In genomic region chr19:35949131-35949530, GRCh38 we compare ENCODE assay signal across 27 cellular contexts. TPM values are rescaled to one million over a fixed set of nuclear protein-coding genes. Genes with fewer than 3 reads are reported as not detected.
DNase-seq lines count a peak whose midpoint lies in the region; ATAC-seq, FAIRE-seq and TF ChIP-seq lines count a peak whose summit lies in the region.
"Had no signal": no experiment of that assay in that cellular context is flagged by ENCODE, and none has a peak within 500 bp of the region (broad histone marks: within the 10 kb centered on the region; RNA-seq: fewer than 3 reads in every experiment).

No MANE protein-coding gene starts in this region.

- no peaks in the 10 kb centered on the region for H3K27me3 Mint-ChIP-seq in activated naive CD8-positive, alpha-beta T cell
- H3K27me3 Mint-ChIP-seq in activated naive CD8-positive, alpha-beta T cell treated with anti-CD3 and anti-CD28 coated beads, Interleukin-2, amount 50 U/mL, for 24 hours, result no peaks in the 10 kb centered on the region
- H3K27me3 Mint-ChIP-seq: type B pancreatic cell had no signal

- peak; percentile 9 for FAIRE-seq in HTR-8/SVneo (lab: Jason Lieb, UNC)
- FAIRE-seq: bronchial epithelial cell, GM12891 had no signal

- TF ChIP-seq CTCF in left lung (IDR thresholded peaks at IDR 0.05), result no peak

- ATAC-seq in activated naive CD8-positive, alpha-beta T cell treated with anti-CD3 and anti-CD28 coated beads, Interleukin-2, amount 50 U/mL, for 24 hours, result no peak
- ATAC-seq in left lung, result no peak
- ATAC-seq: right cardiac atrium, Right ventricle myocardium inferior had no signal

- no peaks in the 10 kb centered on the region for H3K9me3 Mint-ChIP-seq in activated naive CD8-positive, alpha-beta T cell (ENCODE audit: low read depth)
- H3K9me3 Mint-ChIP-seq in activated naive CD8-positive, alpha-beta T cell treated with anti-CD3 and anti-CD28 coated beads, Interleukin-2, amount 50 U/mL, for 24 hours, result no peaks in the 10 kb centered on the region
- H3K9me3 Mint-ChIP-seq: neural progenitor cell, type B pancreatic cell had no signal

- no peak overlapping the region for H3K4me3 ChIP-seq in left lung
- H3K4me3 ChIP-seq: BLaER1, lung, neural progenitor cell had no signal

- no peaks in the 10 kb centered on the region for H3K36me3 Mint-ChIP-seq in activated naive CD8-positive, alpha-beta T cell
- no peaks in the 10 kb centered on the region for H3K36me3 Mint-ChIP-seq in activated naive CD8-positive, alpha-beta T cell treated with anti-CD3 and anti-CD28 coated beads, Interleukin-2, amount 50 U/mL, for 24 hours (ENCODE audit: low read depth)

- peaks cover 0 to 17% of the 10 kb centered on the region in 2 donors for H3K4me1 ChIP-seq in left lung
- H3K4me1 ChIP-seq: neural progenitor cell had no signal

- no peaks in the 10 kb centered on the region for H3K27me3 ChIP-seq in left lung
- H3K27me3 ChIP-seq: BLaER1, neural progenitor cell had no signal

- peaks cover 43% of the 10 kb centered on the region for H3K4me1 Mint-ChIP-seq in activated naive CD8-positive, alpha-beta T cell (ENCODE audit: low read depth)
- H3K4me1 Mint-ChIP-seq in activated naive CD8-positive, alpha-beta T cell treated with anti-CD3 and anti-CD28 coated beads, Interleukin-2, amount 50 U/mL, for 24 hours, result peaks cover 23% of the 10 kb centered on the region

- no peaks in the 10 kb centered on the region for H3K9me3 ChIP-seq in left lung
- H3K9me3 ChIP-seq: BLaER1 had no signal

- H3K27ac Mint-ChIP-seq in activated naive CD8-positive, alpha-beta T cell, result peak overlapping the region; percentile 41
- H3K27ac Mint-ChIP-seq in activated naive CD8-positive, alpha-beta T cell treated with anti-CD3 and anti-CD28 coated beads, Interleukin-2, amount 50 U/mL, for 24 hours, result no peak overlapping the region
- H3K27ac Mint-ChIP-seq: neural progenitor cell, type B pancreatic cell had no signal

- no peak overlapping the region for H3K27ac ChIP-seq in left lung
- H3K27ac ChIP-seq: BLaER1, KMS-11, neural progenitor cell had no signal

- DNase-seq in activated naive CD8-positive, alpha-beta T cell treated with anti-CD3 and anti-CD28 coated beads, Interleukin-2, amount 50 U/mL, for 24 hours, result no peak
- no peak for DNase-seq in HTR-8/SVneo (ENCODE audit: insufficient read length, low spot score)
- DNase-seq in epidermal melanocyte (ENCODE audit: insufficient read length, low spot score), result peak; percentile 30
- DNase-seq in SKM-1 treated with dmso at 0.1 percent for 144 hours (lab: John Stamatoyannopoulos, UW; ENCODE audit: unreplicated experiment), result no peak
- no peak for DNase-seq in left lung
- DNase-seq in effector CD4-positive, alpha-beta T cell, result no peak
- no peak for DNase-seq in CD1c-positive myeloid dendritic cell (ENCODE audit: extremely low spot score)
- DNase-seq: activated T-cell treated with anti-CD3 and anti-CD28 coated beads, Interleukin-2, amount 50 U/mL, for 1 hour; effector CD8-positive, alpha-beta T cell; erythroblast; kidney glomerular epithelial cell; MM.1S; NCI-H1417 treated with DMSO at 0.1 percent for 48 hours; NCI-H2081; NCI-H446; OCI-M1; right cardiac atrium had no signal

- intact Hi-C loops in left lung (cut with DNase I), result no loop called here

- H3K36me3 ChIP-seq in left lung, result peaks cover 0 to 7% of the 10 kb centered on the region in 2 donors
- H3K36me3 ChIP-seq: BLaER1, neural progenitor cell had no signal

- no peak overlapping the region for H3K4me3 Mint-ChIP-seq in activated naive CD8-positive, alpha-beta T cell
- H3K4me3 Mint-ChIP-seq in activated naive CD8-positive, alpha-beta T cell treated with anti-CD3 and anti-CD28 coated beads, Interleukin-2, amount 50 U/mL, for 24 hours, result no peak overlapping the region
- H3K4me3 Mint-ChIP-seq: neural progenitor cell, type B pancreatic cell had no signal

RNA-seq across cellular contexts. Expression of gene LRFN3, which starts 13.0 kb away (rescaled TPM):
- total RNA-seq in left lung, result 10 to 100 TPM; 12.2 to 14.8 TPM

RNA-seq across cellular contexts. Expression of gene TYROBP, which starts 41.0 kb away (rescaled TPM):
- total RNA-seq in left lung, result 100 to 1,000 TPM; 205 to 407 TPM
- total RNA-seq: activated CD8-positive, alpha-beta memory T cell treated with anti-CD3 and anti-CD28 coated beads for 36 hours; bronchial epithelial cell had no signal

RNA-seq across cellular contexts. Expression of gene SDHAF1, which starts 45.9 kb away (rescaled TPM):
- 10 to 100 TPM; 14.0 to 16.5 TPM for total RNA-seq in left lung

RNA-seq across cellular contexts. Expression of gene HCST, which starts 46.8 kb away (rescaled TPM):
- 10 to 100 TPM; 24.7 to 26.0 TPM for total RNA-seq in left lung

RNA-seq across cellular contexts. Expression of gene NFKBID, which starts 48.8 kb away (rescaled TPM):
- 10 to 100 TPM; 11.8 to 19.1 TPM for total RNA-seq in left lung
